Comparison of ENCODE assay signal across 8 cellular contexts in genomic region chr4:112515278-112516075, GRCh38. TPM values are rescaled to one million over a fixed set of nuclear protein-coding genes. Genes with fewer than 3 reads are reported as not detected.
A peak's percentile ranks its signal among the peaks of the same experiment; 100 is the strongest.
DNase-seq lines count a peak whose midpoint lies in the region; ATAC-seq and TF ChIP-seq lines count a peak whose summit lies in the region.

No MANE protein-coding gene starts in this region.

- H3K27ac Mint-ChIP-seq in mesothelial cell of epicardium, result peak overlapping the region; percentile 11

- H3K27ac ChIP-seq in effector memory CD4-positive, alpha-beta T cell (ENCODE audit: insufficient read depth, low read length, poor library complexity, severe bottlenecking), result no peak overlapping the region
- no peak overlapping the region for H3K27ac ChIP-seq in upper lobe of right lung

- TF ChIP-seq CTCF in mesothelial cell of epicardium (IDR thresholded peaks at IDR 0.05; ENCODE audit: unreplicated experiment) (no peak), upper lobe of right lung (IDR thresholded peaks at IDR 0.05) (no peak)

- peaks cover 97% of the 10 kb centered on the region for H3K27me3 Mint-ChIP-seq in mesothelial cell of epicardium (ENCODE audit: low read depth)

- peaks cover 31% of the 10 kb centered on the region for H3K4me1 Mint-ChIP-seq in mesothelial cell of epicardium

- peak overlapping the region; percentile 50 for H3K4me3 ChIP-seq in effector memory CD4-positive, alpha-beta T cell (ENCODE audit: insufficient read depth, low read depth, low read length, poor library complexity, severe bottlenecking)
- H3K4me3 ChIP-seq in upper lobe of right lung, result peak overlapping the region; percentile 53

- H3K36me3 ChIP-seq in effector memory CD4-positive, alpha-beta T cell (ENCODE audit: control insufficient read depth, insufficient read depth, low read length), result no peaks in the 10 kb centered on the region
- H3K36me3 ChIP-seq in upper lobe of right lung, result no peaks in the 10 kb centered on the region

- no peaks in the 10 kb centered on the region for H3K36me3 Mint-ChIP-seq in mesothelial cell of epicardium

- H3K4me1 ChIP-seq in effector memory CD4-positive, alpha-beta T cell (ENCODE audit: control insufficient read depth, insufficient read depth, low read length, poor library complexity, severe bottlenecking), result peaks cover 37% of the 10 kb centered on the region
- H3K4me1 ChIP-seq in upper lobe of right lung, result peaks cover 35% of the 10 kb centered on the region

- peaks cover 2% of the 10 kb centered on the region for H3K9me3 Mint-ChIP-seq in mesothelial cell of epicardium

- peaks cover 3% of the 10 kb centered on the region for H3K9me3 ChIP-seq in effector memory CD4-positive, alpha-beta T cell (ENCODE audit: control insufficient read depth, low read length)
- no peaks in the 10 kb centered on the region for H3K9me3 ChIP-seq in upper lobe of right lung

- intact Hi-C loops in upper lobe of right lung (cut with DNase I), result no loop called here

- ATAC-seq in GM19455 (IDR thresholded peaks at IDR 0.05; ENCODE audit: unreplicated experiment) (peak; percentile 49), HG03439 (IDR thresholded peaks at IDR 0.05; ENCODE audit: unreplicated experiment) (peak; percentile 48), SK-N-SH treated with all-trans-retinoic acid at 6 μM for 48 hours (peak; percentile 69), upper lobe of right lung (peak; percentile 68)

- peaks cover 92% of the 10 kb centered on the region for H3K27me3 ChIP-seq in effector memory CD4-positive, alpha-beta T cell (replicated peaks; ENCODE audit: control insufficient read depth, insufficient read depth, low read length, poor library complexity, severe bottlenecking)
- peaks cover 98% of the 10 kb centered on the region for H3K27me3 ChIP-seq in upper lobe of right lung

- peak; percentile 37 for DNase-seq in GDM1 (lab: John Stamatoyannopoulos, UW)
- DNase-seq in effector memory CD4-positive, alpha-beta T cell, result no peak
- DNase-seq in mesothelial cell of epicardium (ENCODE audit: low spot score in 2 of 2, unreplicated experiment in 2 of 2), result peak in 1 of 2 experiments; percentile 59
- peak; percentile 66 for DNase-seq in upper lobe of right lung
- DNase-seq in NAMALWA (ENCODE audit: low spot score), result no peak

- H3K4me3 Mint-ChIP-seq in mesothelial cell of epicardium, result peak overlapping the region; percentile 76

TF ChIP-seq in SK-N-SH treated with all-trans-retinoic acid at 6 μM for 48 hours, 23 proteins besides CTCF, POLR2A, EP300 and RAD21:
- TF ChIP-seq GLIS3 (CRISPR knock-in tag; IDR thresholded peaks at IDR 0.05) (no peak), TSHZ2 (CRISPR knock-in tag; IDR thresholded peaks at IDR 0.05) (no peak)

RNA-seq across cellular contexts. Expression of gene NEUROG2, which starts 0.5 kb away (rescaled TPM):
- not detected in 3 replicates for total RNA-seq in mesothelial cell of epicardium
- total RNA-seq in upper lobe of right lung, result not detected

Comparison
In these comparisons a context has a peak if more than half of its experiments do, and no peak if none do; other contexts are left out.
1. DNase-seq: peak in GDM1 (single experiment) and upper lobe of right lung (single experiment); none in effector memory CD4-positive, alpha-beta T cell (0 of 3) and NAMALWA (single experiment).
2. Peak in every context shown above with its lines, with median percentiles within 50 percentile points of each other: ATAC-seq.